In the genomic region with DNA sequence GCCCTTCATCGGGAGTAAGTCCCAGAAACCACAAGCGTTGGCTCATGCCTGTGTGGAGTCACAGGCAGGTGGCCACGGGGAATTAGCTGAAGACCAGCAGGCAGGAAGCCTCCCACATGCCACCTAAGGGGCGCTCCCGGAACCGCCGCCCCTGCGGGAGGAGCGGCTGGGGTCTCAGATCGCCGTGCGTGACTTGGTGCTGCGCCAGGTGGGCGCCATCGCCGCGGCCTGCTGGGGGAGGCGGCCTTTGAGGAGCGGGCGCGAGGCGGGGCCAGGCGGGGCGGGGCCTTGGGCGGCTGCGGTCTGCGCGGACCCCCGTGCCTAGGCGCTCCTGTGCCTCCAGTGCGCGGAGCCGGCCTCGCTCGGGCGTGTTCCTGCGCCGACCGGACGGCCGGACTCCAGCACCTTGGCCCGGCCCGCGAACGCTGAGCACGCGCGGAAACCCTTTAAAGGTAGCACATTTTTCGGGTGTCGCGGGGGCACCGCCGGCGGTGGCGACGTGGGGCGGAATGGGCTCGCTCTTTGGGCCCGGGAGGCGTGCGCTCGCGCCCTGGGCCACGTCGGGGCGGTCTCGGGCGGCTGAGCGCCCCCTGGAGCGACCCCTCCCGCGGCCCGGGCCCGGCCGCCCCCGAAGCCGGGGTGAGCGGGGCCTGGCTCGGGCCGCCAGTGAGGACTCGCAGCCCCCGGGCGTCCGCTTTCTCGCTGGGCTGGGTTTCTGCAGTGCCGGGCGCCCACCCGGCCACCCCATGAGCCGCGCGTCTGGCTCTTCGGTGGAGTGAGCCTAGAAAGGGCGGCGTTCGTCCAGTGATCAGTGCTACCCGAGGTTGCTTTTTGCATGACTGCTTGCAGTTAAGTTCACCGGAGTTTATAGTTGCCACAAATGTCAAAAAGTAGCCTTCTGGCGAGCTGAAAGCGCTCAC, we compare ENCODE assay signal across 1 cellular context.
TF ChIP-seq lines count a peak whose summit lies in the region.

No MANE protein-coding gene starts in this region.

TF ChIP-seq in HEK293, 187 proteins besides CTCF, POLR2A, EP300 and RAD21 (continued from another document and continues in another):
- TF ChIP-seq, protein P1, sequence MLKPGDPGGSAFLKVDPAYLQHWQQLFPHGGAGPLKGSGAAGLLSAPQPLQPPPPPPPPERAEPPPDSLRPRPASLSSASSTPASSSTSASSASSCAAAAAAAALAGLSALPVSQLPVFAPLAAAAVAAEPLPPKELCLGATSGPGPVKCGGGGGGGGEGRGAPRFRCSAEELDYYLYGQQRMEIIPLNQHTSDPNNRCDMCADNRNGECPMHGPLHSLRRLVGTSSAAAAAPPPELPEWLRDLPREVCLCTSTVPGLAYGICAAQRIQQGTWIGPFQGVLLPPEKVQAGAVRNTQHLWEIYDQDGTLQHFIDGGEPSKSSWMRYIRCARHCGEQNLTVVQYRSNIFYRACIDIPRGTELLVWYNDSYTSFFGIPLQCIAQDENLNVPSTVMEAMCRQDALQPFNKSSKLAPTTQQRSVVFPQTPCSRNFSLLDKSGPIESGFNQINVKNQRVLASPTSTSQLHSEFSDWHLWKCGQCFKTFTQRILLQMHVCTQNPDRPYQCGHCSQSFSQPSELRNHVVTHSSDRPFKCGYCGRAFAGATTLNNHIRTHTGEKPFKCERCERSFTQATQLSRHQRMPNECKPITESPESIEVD (tag by site-specific recombination; IDR thresholded peaks at IDR 0.05) = no peak
- TF ChIP-seq ZNF529 (tag by site-specific recombination; IDR thresholded peaks at IDR 0.05; ENCODE audit: insufficient replicate concordance) (no peak), ZNF138 (tag by site-specific recombination; IDR thresholded peaks at IDR 0.05; ENCODE audit: borderline replicate concordance) (no peak), ZNF558 (tag by site-specific recombination; IDR thresholded peaks at IDR 0.05) (no peak), SCRT2 (tag by site-specific recombination; IDR thresholded peaks at IDR 0.05) (no peak), ZNF777 (tag by site-specific recombination; IDR thresholded peaks at IDR 0.05; ENCODE audit: borderline replicate concordance) (0 out of 2 replicates have a peak, but pooled peaks have one; percentile 31), ZNF121 (tag by site-specific recombination; IDR thresholded peaks at IDR 0.05) (no peak), ZNF169 (tag by site-specific recombination; IDR thresholded peaks at IDR 0.05) (no peak), ZNF274 (IDR thresholded peaks at IDR 0.05; ENCODE audit: low read length) (no peak), ZNF274 (tag by site-specific recombination; IDR thresholded peaks at IDR 0.05; ENCODE audit: borderline replicate concordance) (no peak), RBAK (tag by site-specific recombination; IDR thresholded peaks at IDR 0.05) (no peak), ZNF768 (tag by site-specific recombination; IDR thresholded peaks at IDR 0.05) (no peak), KLF8 (tag by site-specific recombination; IDR thresholded peaks at IDR 0.05) (peak; percentile 75; the same call in 1 of the 2 replicates), ZNF433 (tag by site-specific recombination; IDR thresholded peaks at IDR 0.05; ENCODE audit: low read depth) (no peak), ZNF48 (tag by site-specific recombination; IDR thresholded peaks at IDR 0.05) (no peak), ZNF629 (tag by site-specific recombination; IDR thresholded peaks at IDR 0.05) (no peak), ZNF404 (tag by site-specific recombination; IDR thresholded peaks at IDR 0.05) (no peak), ZNF132 (tag by site-specific recombination; IDR thresholded peaks at IDR 0.05; ENCODE audit: borderline replicate concordance) (no peak), GLI2 (tag by site-specific recombination; IDR thresholded peaks at IDR 0.05; ENCODE audit: borderline replicate concordance, low read depth) (no peak), ZNF311 (tag by site-specific recombination; IDR thresholded peaks at IDR 0.05; ENCODE audit: borderline replicate concordance) (no peak), ZNF175 (tag by site-specific recombination; IDR thresholded peaks at IDR 0.05) (no peak), SP2 (tag by site-specific recombination; IDR thresholded peaks at IDR 0.05) (peak; percentile 28; the same call in 1 of the 2 replicates), IKZF3 (tag by site-specific recombination; IDR thresholded peaks at IDR 0.05) (no peak), ZNF133 (tag by site-specific recombination; IDR thresholded peaks at IDR 0.05) (no peak), ZNF112 (tag by site-specific recombination; IDR thresholded peaks at IDR 0.05) (no peak), KLF16 (tag by site-specific recombination; IDR thresholded peaks at IDR 0.05) (no peak), ZNF677 (tag by site-specific recombination; IDR thresholded peaks at IDR 0.05) (0 out of 2 replicates have a peak, but pooled peaks have one; percentile 13), ZNF561 (tag by site-specific recombination; IDR thresholded peaks at IDR 0.05; ENCODE audit: borderline replicate concordance) (peak; percentile 86; the same call in 1 of the 2 replicates), ZBTB20 (tag by site-specific recombination; IDR thresholded peaks at IDR 0.05) (peak; percentile 41; the same call in 1 of the 2 replicates), ZNF324 (tag by site-specific recombination; IDR thresholded peaks at IDR 0.05) (no peak), ZNF610 (tag by site-specific recombination; IDR thresholded peaks at IDR 0.05; ENCODE audit: borderline replicate concordance) (peak; percentile 87; the same call in 1 of the 2 replicates), ZNF670 (tag by site-specific recombination; IDR thresholded peaks at IDR 0.05; ENCODE audit: low read depth) (no peak), BCL11B (tag by site-specific recombination; IDR thresholded peaks at IDR 0.05; ENCODE audit: low read depth) (no peak), ZNF155 (tag by site-specific recombination; IDR thresholded peaks at IDR 0.05) (no peak), ZNF514 (tag by site-specific recombination; IDR thresholded peaks at IDR 0.05) (no peak)
- TF ChIP-seq, protein P2, sequence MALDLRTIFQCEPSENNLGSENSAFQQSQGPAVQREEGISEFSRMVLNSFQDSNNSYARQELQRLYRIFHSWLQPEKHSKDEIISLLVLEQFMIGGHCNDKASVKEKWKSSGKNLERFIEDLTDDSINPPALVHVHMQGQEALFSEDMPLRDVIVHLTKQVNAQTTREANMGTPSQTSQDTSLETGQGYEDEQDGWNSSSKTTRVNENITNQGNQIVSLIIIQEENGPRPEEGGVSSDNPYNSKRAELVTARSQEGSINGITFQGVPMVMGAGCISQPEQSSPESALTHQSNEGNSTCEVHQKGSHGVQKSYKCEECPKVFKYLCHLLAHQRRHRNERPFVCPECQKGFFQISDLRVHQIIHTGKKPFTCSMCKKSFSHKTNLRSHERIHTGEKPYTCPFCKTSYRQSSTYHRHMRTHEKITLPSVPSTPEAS (tag by site-specific recombination; IDR thresholded peaks at IDR 0.05) = no peak
- TF ChIP-seq, protein P3, sequence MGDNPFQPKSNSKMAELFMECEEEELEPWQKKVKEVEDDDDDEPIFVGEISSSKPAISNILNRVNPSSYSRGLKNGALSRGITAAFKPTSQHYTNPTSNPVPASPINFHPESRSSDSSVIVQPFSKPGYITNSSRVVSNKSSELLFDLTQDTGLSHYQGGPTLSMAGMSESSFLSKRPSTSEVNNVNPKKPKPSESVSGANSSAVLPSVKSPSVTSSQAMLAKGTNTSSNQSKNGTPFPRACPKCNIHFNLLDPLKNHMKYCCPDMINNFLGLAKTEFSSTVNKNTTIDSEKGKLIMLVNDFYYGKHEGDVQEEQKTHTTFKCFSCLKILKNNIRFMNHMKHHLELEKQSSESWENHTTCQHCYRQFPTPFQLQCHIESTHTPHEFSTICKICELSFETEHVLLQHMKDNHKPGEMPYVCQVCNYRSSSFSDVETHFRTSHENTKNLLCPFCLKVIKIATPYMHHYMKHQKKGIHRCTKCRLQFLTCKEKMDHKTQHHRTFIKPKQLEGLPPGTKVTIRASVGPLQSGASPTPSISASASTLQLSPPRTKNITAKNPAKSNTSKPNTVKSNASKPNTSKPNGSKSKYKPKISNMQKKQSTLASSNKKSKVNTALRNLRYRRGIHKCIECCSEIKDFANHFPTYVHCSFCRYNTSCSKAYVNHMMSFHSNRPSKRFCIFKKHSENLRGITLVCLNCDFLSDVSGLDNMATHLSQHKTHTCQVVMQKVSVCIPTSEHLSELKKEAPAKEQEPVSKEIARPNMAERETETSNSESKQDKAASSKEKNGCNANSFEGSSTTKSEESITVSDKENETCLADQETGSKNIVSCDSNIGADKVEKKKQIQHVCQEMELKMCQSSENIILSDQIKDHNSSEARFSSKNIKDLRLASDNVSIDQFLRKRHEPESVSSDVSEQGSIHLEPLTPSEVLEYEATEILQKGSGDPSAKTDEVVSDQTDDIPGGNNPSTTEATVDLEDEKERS (tag by site-specific recombination; IDR thresholded peaks at IDR 0.05) = no peak
- TF ChIP-seq, protein P4, sequence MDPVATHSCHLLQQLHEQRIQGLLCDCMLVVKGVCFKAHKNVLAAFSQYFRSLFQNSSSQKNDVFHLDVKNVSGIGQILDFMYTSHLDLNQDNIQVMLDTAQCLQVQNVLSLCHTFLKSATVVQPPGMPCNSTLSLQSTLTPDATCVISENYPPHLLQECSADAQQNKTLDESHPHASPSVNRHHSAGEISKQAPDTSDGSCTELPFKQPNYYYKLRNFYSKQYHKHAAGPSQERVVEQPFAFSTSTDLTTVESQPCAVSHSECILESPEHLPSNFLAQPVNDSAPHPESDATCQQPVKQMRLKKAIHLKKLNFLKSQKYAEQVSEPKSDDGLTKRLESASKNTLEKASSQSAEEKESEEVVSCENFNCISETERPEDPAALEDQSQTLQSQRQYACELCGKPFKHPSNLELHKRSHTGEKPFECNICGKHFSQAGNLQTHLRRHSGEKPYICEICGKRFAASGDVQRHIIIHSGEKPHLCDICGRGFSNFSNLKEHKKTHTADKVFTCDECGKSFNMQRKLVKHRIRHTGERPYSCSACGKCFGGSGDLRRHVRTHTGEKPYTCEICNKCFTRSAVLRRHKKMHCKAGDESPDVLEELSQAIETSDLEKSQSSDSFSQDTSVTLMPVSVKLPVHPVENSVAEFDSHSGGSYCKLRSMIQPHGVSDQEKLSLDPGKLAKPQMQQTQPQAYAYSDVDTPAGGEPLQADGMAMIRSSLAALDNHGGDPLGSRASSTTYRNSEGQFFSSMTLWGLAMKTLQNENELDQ (tag by site-specific recombination; IDR thresholded peaks at IDR 0.05; ENCODE audit: low read depth) = no peak
- TF ChIP-seq, protein P5, sequence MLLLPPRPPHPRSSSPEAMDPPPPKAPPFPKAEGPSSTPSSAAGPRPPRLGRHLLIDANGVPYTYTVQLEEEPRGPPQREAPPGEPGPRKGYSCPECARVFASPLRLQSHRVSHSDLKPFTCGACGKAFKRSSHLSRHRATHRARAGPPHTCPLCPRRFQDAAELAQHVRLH (tag by site-specific recombination; IDR thresholded peaks at IDR 0.05) = no peak; the same call in 1 of the 2 replicates
- TF ChIP-seq, protein P6, sequence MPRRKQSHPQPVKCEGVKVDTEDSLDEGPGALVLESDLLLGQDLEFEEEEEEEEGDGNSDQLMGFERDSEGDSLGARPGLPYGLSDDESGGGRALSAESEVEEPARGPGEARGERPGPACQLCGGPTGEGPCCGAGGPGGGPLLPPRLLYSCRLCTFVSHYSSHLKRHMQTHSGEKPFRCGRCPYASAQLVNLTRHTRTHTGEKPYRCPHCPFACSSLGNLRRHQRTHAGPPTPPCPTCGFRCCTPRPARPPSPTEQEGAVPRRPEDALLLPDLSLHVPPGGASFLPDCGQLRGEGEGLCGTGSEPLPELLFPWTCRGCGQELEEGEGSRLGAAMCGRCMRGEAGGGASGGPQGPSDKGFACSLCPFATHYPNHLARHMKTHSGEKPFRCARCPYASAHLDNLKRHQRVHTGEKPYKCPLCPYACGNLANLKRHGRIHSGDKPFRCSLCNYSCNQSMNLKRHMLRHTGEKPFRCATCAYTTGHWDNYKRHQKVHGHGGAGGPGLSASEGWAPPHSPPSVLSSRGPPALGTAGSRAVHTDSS (tag by site-specific recombination; IDR thresholded peaks at IDR 0.05) = no peak
- TF ChIP-seq, protein P7, sequence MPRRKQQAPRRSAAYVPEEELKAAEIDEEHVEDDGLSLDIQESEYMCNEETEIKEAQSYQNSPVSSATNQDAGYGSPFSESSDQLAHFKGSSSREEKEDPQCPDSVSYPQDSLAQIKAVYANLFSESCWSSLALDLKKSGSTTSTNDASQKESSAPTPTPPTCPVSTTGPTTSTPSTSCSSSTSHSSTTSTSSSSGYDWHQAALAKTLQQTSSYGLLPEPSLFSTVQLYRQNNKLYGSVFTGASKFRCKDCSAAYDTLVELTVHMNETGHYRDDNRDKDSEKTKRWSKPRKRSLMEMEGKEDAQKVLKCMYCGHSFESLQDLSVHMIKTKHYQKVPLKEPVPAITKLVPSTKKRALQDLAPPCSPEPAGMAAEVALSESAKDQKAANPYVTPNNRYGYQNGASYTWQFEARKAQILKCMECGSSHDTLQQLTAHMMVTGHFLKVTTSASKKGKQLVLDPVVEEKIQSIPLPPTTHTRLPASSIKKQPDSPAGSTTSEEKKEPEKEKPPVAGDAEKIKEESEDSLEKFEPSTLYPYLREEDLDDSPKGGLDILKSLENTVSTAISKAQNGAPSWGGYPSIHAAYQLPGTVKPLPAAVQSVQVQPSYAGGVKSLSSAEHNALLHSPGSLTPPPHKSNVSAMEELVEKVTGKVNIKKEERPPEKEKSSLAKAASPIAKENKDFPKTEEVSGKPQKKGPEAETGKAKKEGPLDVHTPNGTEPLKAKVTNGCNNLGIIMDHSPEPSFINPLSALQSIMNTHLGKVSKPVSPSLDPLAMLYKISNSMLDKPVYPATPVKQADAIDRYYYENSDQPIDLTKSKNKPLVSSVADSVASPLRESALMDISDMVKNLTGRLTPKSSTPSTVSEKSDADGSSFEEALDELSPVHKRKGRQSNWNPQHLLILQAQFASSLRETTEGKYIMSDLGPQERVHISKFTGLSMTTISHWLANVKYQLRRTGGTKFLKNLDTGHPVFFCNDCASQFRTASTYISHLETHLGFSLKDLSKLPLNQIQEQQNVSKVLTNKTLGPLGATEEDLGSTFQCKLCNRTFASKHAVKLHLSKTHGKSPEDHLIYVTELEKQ (tag by site-specific recombination; IDR thresholded peaks at IDR 0.05; ENCODE audit: borderline replicate concordance) = no peak
- TF ChIP-seq, protein P8, sequence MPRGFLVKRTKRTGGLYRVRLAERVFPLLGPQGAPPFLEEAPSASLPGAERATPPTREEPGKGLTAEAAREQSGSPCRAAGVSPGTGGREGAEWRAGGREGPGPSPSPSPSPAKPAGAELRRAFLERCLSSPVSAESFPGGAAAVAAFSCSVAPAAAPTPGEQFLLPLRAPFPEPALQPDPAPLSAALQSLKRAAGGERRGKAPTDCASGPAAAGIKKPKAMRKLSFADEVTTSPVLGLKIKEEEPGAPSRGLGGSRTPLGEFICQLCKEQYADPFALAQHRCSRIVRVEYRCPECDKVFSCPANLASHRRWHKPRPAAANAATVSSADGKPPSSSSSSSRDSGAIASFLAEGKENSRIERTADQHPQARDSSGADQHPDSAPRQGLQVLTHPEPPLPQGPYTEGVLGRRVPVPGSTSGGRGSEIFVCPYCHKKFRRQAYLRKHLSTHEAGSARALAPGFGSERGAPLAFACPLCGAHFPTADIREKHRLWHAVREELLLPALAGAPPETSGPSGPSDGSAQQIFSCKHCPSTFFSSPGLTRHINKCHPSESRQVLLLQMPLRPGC (tag by site-specific recombination; IDR thresholded peaks at IDR 0.05) = no peak
- TF ChIP-seq, protein P9, sequence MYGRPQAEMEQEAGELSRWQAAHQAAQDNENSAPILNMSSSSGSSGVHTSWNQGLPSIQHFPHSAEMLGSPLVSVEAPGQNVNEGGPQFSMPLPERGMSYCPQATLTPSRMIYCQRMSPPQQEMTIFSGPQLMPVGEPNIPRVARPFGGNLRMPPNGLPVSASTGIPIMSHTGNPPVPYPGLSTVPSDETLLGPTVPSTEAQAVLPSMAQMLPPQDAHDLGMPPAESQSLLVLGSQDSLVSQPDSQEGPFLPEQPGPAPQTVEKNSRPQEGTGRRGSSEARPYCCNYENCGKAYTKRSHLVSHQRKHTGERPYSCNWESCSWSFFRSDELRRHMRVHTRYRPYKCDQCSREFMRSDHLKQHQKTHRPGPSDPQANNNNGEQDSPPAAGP (tag by site-specific recombination; IDR thresholded peaks at IDR 0.05) = no peak
